ENCODE assay signal across 8 cellular contexts in genomic region chr9:33151007-33151557, GRCh38. TPM values are rescaled to one million over a fixed set of nuclear protein-coding genes. Genes with fewer than 3 reads are reported as not detected.
DNase-seq lines count a peak whose midpoint lies in the region; ATAC-seq and TF ChIP-seq lines count a peak whose summit lies in the region.

No MANE protein-coding gene starts in this region.

- no peak for DNase-seq in activated naive CD4-positive, alpha-beta T cell treated with anti-CD3 and anti-CD28 coated beads for 36 hours
- peak; percentile 41 for DNase-seq in SK-N-DZ (ENCODE audit: low spot score)
- DNase-seq in sigmoid colon = peak; percentile 87
- no peak for DNase-seq in anterior cingulate cortex (lab: John Stamatoyannopoulos, UW)
- DNase-seq in activated naive CD8-positive, alpha-beta T cell treated with anti-CD3 and anti-CD28 coated beads for 36 hours = no peak

- TF ChIP-seq EP300 in gastroesophageal sphincter (IDR thresholded peaks at IDR 0.05) (no peak), sigmoid colon (IDR thresholded peaks at IDR 0.05) (no peak)

- TF ChIP-seq CTCF in gastroesophageal sphincter (IDR thresholded peaks at IDR 0.05) (no peak), sigmoid colon (IDR thresholded peaks at IDR 0.05) (no peak)

- H3K27ac ChIP-seq in gastroesophageal sphincter = peak overlapping the region; percentile 34 to 83 (median 76)
- H3K27ac ChIP-seq in sigmoid colon = peak overlapping the region; percentile 67 to 87 (median 80)

- WGBS in gastroesophageal sphincter (ENCODE audit: low coverage in 1 of 2), 2 donors = 4 to 18% methylated on average over 4 to 5 of the region's 5 CpGs
- 29 to 45% methylated on average over 5 of the region's 5 CpGs for WGBS in sigmoid colon, 2 donors

- H3K4me3 Mint-ChIP-seq in activated naive CD4-positive, alpha-beta T cell treated with anti-CD3 and anti-CD28 coated beads, Interleukin-2, amount 50 U/mL, for 24 hours = no peak overlapping the region
- no peak overlapping the region for H3K4me3 Mint-ChIP-seq in activated naive CD4-positive, alpha-beta T cell treated with anti-CD3 and anti-CD28 coated beads for 36 hours
- no peak overlapping the region for H3K4me3 Mint-ChIP-seq in activated naive CD8-positive, alpha-beta T cell treated with anti-CD3 and anti-CD28 coated beads for 36 hours

- H3K4me1 Mint-ChIP-seq in activated naive CD4-positive, alpha-beta T cell treated with anti-CD3 and anti-CD28 coated beads, Interleukin-2, amount 50 U/mL, for 24 hours = peaks cover 94% of the 10 kb centered on the region
- H3K4me1 Mint-ChIP-seq in activated naive CD4-positive, alpha-beta T cell treated with anti-CD3 and anti-CD28 coated beads for 36 hours (ENCODE audit: low read depth) = peaks cover 84% of the 10 kb centered on the region
- peaks cover 52% of the 10 kb centered on the region for H3K4me1 Mint-ChIP-seq in activated naive CD8-positive, alpha-beta T cell treated with anti-CD3 and anti-CD28 coated beads for 36 hours

- H3K36me3 ChIP-seq in gastroesophageal sphincter (no peaks in the 10 kb centered on the region), sigmoid colon (no peaks in the 10 kb centered on the region)

- H3K4me1 ChIP-seq in gastroesophageal sphincter (peaks cover 10 to 79% (median 30%) of the 10 kb centered on the region in 3 donors), sigmoid colon (peaks cover 0 to 55% (median 36%) of the 10 kb centered on the region in 4 donors)

- peak; percentile 87 for ATAC-seq in gastroesophageal sphincter
- no peak for ATAC-seq in HG03457 (IDR thresholded peaks at IDR 0.05; ENCODE audit: unreplicated experiment)

- TF ChIP-seq POLR2A in gastroesophageal sphincter (IDR thresholded peaks at IDR 0.05) = no peak
- TF ChIP-seq POLR2A in sigmoid colon (IDR thresholded peaks at IDR 0.05) = no peak

- H3K9me3 ChIP-seq in gastroesophageal sphincter (no peaks in the 10 kb centered on the region), sigmoid colon (no peaks in the 10 kb centered on the region)

- H3K36me3 Mint-ChIP-seq in activated naive CD4-positive, alpha-beta T cell treated with anti-CD3 and anti-CD28 coated beads, Interleukin-2, amount 50 U/mL, for 24 hours = peaks cover 6% of the 10 kb centered on the region
- peaks cover 3% of the 10 kb centered on the region for H3K36me3 Mint-ChIP-seq in activated naive CD4-positive, alpha-beta T cell treated with anti-CD3 and anti-CD28 coated beads for 36 hours (ENCODE audit: low read depth)
- H3K36me3 Mint-ChIP-seq in activated naive CD8-positive, alpha-beta T cell treated with anti-CD3 and anti-CD28 coated beads for 36 hours = peaks cover 16% of the 10 kb centered on the region

- CTCF ChIA-PET in activated naive CD4-positive, alpha-beta T cell treated with anti-CD3 and anti-CD28 coated beads for 36 hours (lab: Charles Lee) = interaction anchor here (0.7 to 2.0 kb wide), 6 partner anchors 9 to 28 kb away, joined by 3 to 9 read pairs (median 4); no protein-coding TSS in a partner anchor

- no peaks in the 10 kb centered on the region for H3K27me3 Mint-ChIP-seq in activated naive CD4-positive, alpha-beta T cell treated with anti-CD3 and anti-CD28 coated beads, Interleukin-2, amount 50 U/mL, for 24 hours
- H3K27me3 Mint-ChIP-seq in activated naive CD4-positive, alpha-beta T cell treated with anti-CD3 and anti-CD28 coated beads for 36 hours (ENCODE audit: low read depth) = no peaks in the 10 kb centered on the region
- H3K27me3 Mint-ChIP-seq in activated naive CD8-positive, alpha-beta T cell treated with anti-CD3 and anti-CD28 coated beads for 36 hours = no peaks in the 10 kb centered on the region

- H3K9me3 Mint-ChIP-seq in activated naive CD4-positive, alpha-beta T cell treated with anti-CD3 and anti-CD28 coated beads, Interleukin-2, amount 50 U/mL, for 24 hours = no peaks in the 10 kb centered on the region
- H3K9me3 Mint-ChIP-seq in activated naive CD4-positive, alpha-beta T cell treated with anti-CD3 and anti-CD28 coated beads for 36 hours = no peaks in the 10 kb centered on the region
- H3K9me3 Mint-ChIP-seq in activated naive CD8-positive, alpha-beta T cell treated with anti-CD3 and anti-CD28 coated beads for 36 hours = peaks cover 3% of the 10 kb centered on the region

- H3K4me3 ChIP-seq in gastroesophageal sphincter = no peak overlapping the region
- peak overlapping the region in 2 of 4 donors; percentile 8 to 15 for H3K4me3 ChIP-seq in sigmoid colon

- no peaks in the 10 kb centered on the region for H3K27me3 ChIP-seq in gastroesophageal sphincter
- H3K27me3 ChIP-seq in sigmoid colon = no peaks in the 10 kb centered on the region

- peak overlapping the region; percentile 42 for H3K27ac Mint-ChIP-seq in activated naive CD4-positive, alpha-beta T cell treated with anti-CD3 and anti-CD28 coated beads, Interleukin-2, amount 50 U/mL, for 24 hours
- no peak overlapping the region for H3K27ac Mint-ChIP-seq in activated naive CD4-positive, alpha-beta T cell treated with anti-CD3 and anti-CD28 coated beads for 36 hours
- no peak overlapping the region for H3K27ac Mint-ChIP-seq in activated naive CD8-positive, alpha-beta T cell treated with anti-CD3 and anti-CD28 coated beads for 36 hours

- intact Hi-C loops in activated naive CD4-positive, alpha-beta T cell treated with anti-CD3 and anti-CD28 coated beads for 36 hours (cut with micrococcal nuclease) = no loop called here
- intact Hi-C loops in sigmoid colon (cut with DNase I) = no loop called here

RNA-seq across cellular contexts. Expression of gene B4GALT1, which starts 16.1 kb away (rescaled TPM):
- total RNA-seq in activated naive CD4-positive, alpha-beta T cell treated with anti-CD3 and anti-CD28 coated beads for 36 hours = 10 to 100 TPM; 42.8 to 44.1 TPM
- polyA plus RNA-seq in SK-N-DZ (2014; cell fraction: cytosol; rRNA removed) = 2.3 and 2.7 TPM in 2 replicates
- 1.3 and 2.3 TPM in 2 replicates for polyA plus RNA-seq in SK-N-DZ (2014; cell fraction: nucleus; rRNA removed)
- total RNA-seq in gastroesophageal sphincter (10 to 100 TPM; 22.9 to 43.3 (median 31.0) TPM), sigmoid colon (10 to 100 TPM; 20.3 to 28.0 (median 25.0) TPM)
- 100 to 1,000 TPM in 1 of 3 donors, 10 to 100 TPM in 2; 24.0 to 107 (median 61.5) TPM for polyA plus RNA-seq in sigmoid colon
- 10 to 100 TPM; 33.5 to 35.0 TPM for total RNA-seq in activated naive CD8-positive, alpha-beta T cell treated with anti-CD3 and anti-CD28 coated beads for 36 hours

Comparison
In these comparisons a context has a peak if more than half of its experiments do, and no peak if none do; other contexts are left out.
1. DNase-seq: peak in SK-N-DZ (single experiment) and sigmoid colon (single experiment); none in activated naive CD4-positive, alpha-beta T cell treated with anti-CD3 and anti-CD28 coated beads for 36 hours (single experiment), anterior cingulate cortex (0 of 58) and activated naive CD8-positive, alpha-beta T cell treated with anti-CD3 and anti-CD28 coated beads for 36 hours (single experiment).